1 cellular context compared by ENCODE assay signal in genomic region chr22:20588843-20589581, GRCh38.
A peak's percentile ranks its signal among the peaks of the same experiment; 100 is the strongest.
TF ChIP-seq lines count a peak whose summit lies in the region.

No MANE protein-coding gene starts in this region.

TF ChIP-seq in K562, 482 proteins besides CTCF, POLR2A, EP300 and RAD21 (continued from another document and continues in another):
- peak; percentile 1; the same call in 1 of the 2 replicates for TF ChIP-seq TFE3 (CRISPR knock-in tag; IDR thresholded peaks at IDR 0.05)
- TF ChIP-seq LCOR (CRISPR knock-in tag; IDR thresholded peaks at IDR 0.05) = peak; percentile 18; the same call in 1 of the 2 replicates
- peak; percentile 6; the same call in 1 of the 2 replicates for TF ChIP-seq USF1 (CRISPR knock-in tag; IDR thresholded peaks at IDR 0.05)
- TF ChIP-seq HNRNPUL1 (IDR thresholded peaks at IDR 0.05; ENCODE audit: low read length) = 0 out of 2 replicates have a peak, but pooled peaks have one; percentile 12
- peak; percentile 93; the same call in 1 of the 2 replicates for TF ChIP-seq TGIF2 (CRISPR knock-in tag; IDR thresholded peaks at IDR 0.05)
- TF ChIP-seq TCF3 (CRISPR knock-in tag; IDR thresholded peaks at IDR 0.05) = no peak
- no peak for TF ChIP-seq SREBF2 (CRISPR knock-in tag; IDR thresholded peaks at IDR 0.05)
- TF ChIP-seq TAF1 (IDR thresholded peaks at IDR 0.05; ENCODE audit: control insufficient read depth, extremely low read depth, insufficient read depth, low read length, severe bottlenecking) = no peak
- TF ChIP-seq THAP12 (CRISPR knock-in tag; IDR thresholded peaks at IDR 0.05) = 0 out of 2 replicates have a peak, but pooled peaks have one; percentile 13
- 0 out of 2 replicates have a peak, but pooled peaks have one; percentile 71 for TF ChIP-seq PATZ1 (CRISPR knock-in tag; IDR thresholded peaks at IDR 0.05; ENCODE audit: borderline replicate concordance)
- TF ChIP-seq SNRNP70 (optimal IDR thresholded peaks at IDR 0.05; ENCODE audit: low read depth, low read length) = peak; percentile 14
- TF ChIP-seq CREB1 (IDR thresholded peaks at IDR 0.05) = no peak
- peak; percentile 51 for TF ChIP-seq CREB1 (CRISPR knock-in tag; IDR thresholded peaks at IDR 0.05)
- peak; percentile 68; the same call in 1 of the 2 replicates for TF ChIP-seq TFAP4 (CRISPR knock-in tag; IDR thresholded peaks at IDR 0.05; ENCODE audit: borderline replicate concordance)
- no peak for TF ChIP-seq MBD1 (CRISPR knock-in tag; IDR thresholded peaks at IDR 0.05)
- 0 out of 2 replicates have a peak, but pooled peaks have one; percentile 10 for TF ChIP-seq CHD2 (IDR thresholded peaks at IDR 0.05; ENCODE audit: low read depth, low read length)
- no peak for TF ChIP-seq PTTG1 (tag; IDR thresholded peaks at IDR 0.05; ENCODE audit: low read depth)
- no peak for TF ChIP-seq RNF219 (CRISPR knock-in tag; IDR thresholded peaks at IDR 0.05)
- TF ChIP-seq FOXJ3 (CRISPR knock-in tag; IDR thresholded peaks at IDR 0.05) = no peak
- TF ChIP-seq ESRRA (IDR thresholded peaks at IDR 0.05; ENCODE audit: borderline replicate concordance, low read depth) = 0 out of 2 replicates have a peak, but pooled peaks have one; percentile 6
- 0 out of 2 replicates have a peak, but pooled peaks have one; percentile 9 for TF ChIP-seq ZNF431 (CRISPR knock-in tag; IDR thresholded peaks at IDR 0.05)
- TF ChIP-seq E2F3 (CRISPR knock-in tag; IDR thresholded peaks at IDR 0.05) = no peak; the same call in 1 of the 2 replicates
- no peak for TF ChIP-seq ZNF512 (tag; IDR thresholded peaks at IDR 0.05)
- no peak for TF ChIP-seq SMAD2 (IDR thresholded peaks at IDR 0.05; ENCODE audit: low read depth, low read length)
- TF ChIP-seq RBM39 (optimal IDR thresholded peaks at IDR 0.05; ENCODE audit: low read depth, low read length) = peak; percentile 16
- 0 out of 2 replicates have a peak, but pooled peaks have one; percentile 34 for TF ChIP-seq HNRNPL (IDR thresholded peaks at IDR 0.05; ENCODE audit: low read depth, low read length)
- TF ChIP-seq ZNF324 (CRISPR knock-in tag; IDR thresholded peaks at IDR 0.05) = peak; percentile 5; the same call in 1 of the 2 replicates
- TF ChIP-seq HCFC1 (IDR thresholded peaks at IDR 0.05; ENCODE audit: low read depth, low read length) = 0 out of 2 replicates have a peak, but pooled peaks have one; percentile 12
- 0 out of 2 replicates have a peak, but pooled peaks have one; percentile 6 for TF ChIP-seq ZNF511 (CRISPR knock-in tag; IDR thresholded peaks at IDR 0.05)
- TF ChIP-seq BRF2 (IDR thresholded peaks at IDR 0.05; ENCODE audit: borderline replicate concordance, insufficient read depth, insufficient read length) = no peak
- no peak for TF ChIP-seq ZNF75A (CRISPR knock-in tag; IDR thresholded peaks at IDR 0.05)
- peak; percentile 50; the same call in 1 of the 2 replicates for TF ChIP-seq ZFPM2 (CRISPR knock-in tag; IDR thresholded peaks at IDR 0.05)
- TF ChIP-seq HNRNPK (IDR thresholded peaks at IDR 0.05; ENCODE audit: low read depth, low read length, poor library complexity, severe bottlenecking) = no peak
- TF ChIP-seq OTX1 (CRISPR knock-in tag; IDR thresholded peaks at IDR 0.05) = no peak
- peak; percentile 54 for TF ChIP-seq ZBED1 (IDR thresholded peaks at IDR 0.05)
- peak; percentile 71; the same call in 1 of the 2 replicates for TF ChIP-seq ZBTB26 (CRISPR knock-in tag; IDR thresholded peaks at IDR 0.05)
